ENCODE assay signal across 1 cellular context in genomic region chr12:57618966-57619433, GRCh38.
A peak's percentile ranks its signal among the peaks of the same experiment; 100 is the strongest.
TF ChIP-seq lines count a peak whose summit lies in the region.

No MANE protein-coding gene starts in this region.

TF ChIP-seq in HepG2, 621 proteins besides CTCF, POLR2A, EP300 and RAD21:
- TF ChIP-seq HMGXB4 (CRISPR knock-in tag; IDR thresholded peaks at IDR 0.05; ENCODE audit: borderline replicate concordance in 1 of 2, low read depth in 1 of 2) (0 out of 4 replicates have a peak, but pooled peaks of 1 of the 2 experiments have one; percentile 11), ZNF547 (CRISPR knock-in tag; IDR thresholded peaks at IDR 0.05) (0 out of 2 replicates have a peak, but pooled peaks have one; percentile 48), ZSCAN25 (CRISPR knock-in tag; IDR thresholded peaks at IDR 0.05) (0 out of 2 replicates have a peak, but pooled peaks have one; percentile 33), ZNF451 (CRISPR knock-in tag; IDR thresholded peaks at IDR 0.05) (no peak), JUN (CRISPR knock-in tag; IDR thresholded peaks at IDR 0.05) (no peak), NFE2 (CRISPR knock-in tag; IDR thresholded peaks at IDR 0.05) (no peak)
